Comparison of ENCODE assay signal across 8 cellular contexts in the genomic region with DNA sequence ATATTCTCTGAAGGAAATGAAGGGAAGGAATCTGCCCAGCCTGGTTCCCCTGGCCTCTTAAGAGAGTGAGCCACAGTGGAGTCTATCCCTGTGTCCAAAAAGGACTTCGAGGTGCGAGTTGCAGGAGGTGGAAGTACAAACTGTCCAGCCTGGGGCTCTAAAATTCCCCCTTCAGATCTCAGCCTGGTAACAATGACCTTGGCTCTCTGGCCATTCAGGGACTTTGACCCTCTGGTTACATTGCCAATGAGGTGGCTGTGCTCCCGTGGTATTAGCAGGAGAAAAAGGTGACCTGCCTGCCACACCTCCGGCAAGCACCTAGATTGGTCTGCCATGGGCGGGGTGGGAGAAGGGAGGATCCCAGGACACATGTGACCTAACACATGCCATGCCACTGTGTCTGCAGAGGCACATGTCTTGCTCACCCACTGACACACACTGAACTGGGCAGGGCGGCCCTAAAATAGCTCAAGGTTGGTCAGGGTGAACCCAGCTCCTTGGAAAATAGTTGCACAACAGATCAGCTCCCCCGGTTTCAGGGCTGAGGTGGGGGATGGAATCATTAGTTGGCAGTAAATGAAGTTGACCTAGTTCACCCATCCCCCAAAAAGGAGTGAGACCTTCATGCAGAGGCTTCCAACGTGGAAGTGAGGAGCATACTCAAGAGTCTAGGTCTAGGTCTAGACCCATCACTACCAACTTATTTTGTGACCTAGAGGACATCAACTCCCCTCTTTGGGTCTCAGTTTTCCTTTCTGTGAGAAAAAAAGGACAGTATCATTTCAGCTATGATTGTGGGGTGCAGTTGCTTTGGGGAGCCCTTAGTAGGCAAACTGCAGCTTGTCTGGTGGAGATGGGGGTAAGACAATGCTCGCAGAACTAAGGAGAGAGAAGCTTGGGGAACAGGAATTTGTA. TPM values are rescaled to one million over a fixed set of nuclear protein-coding genes. Genes with fewer than 3 reads are reported as not detected.
DNase-seq lines count a peak whose midpoint lies in the region; ATAC-seq and TF ChIP-seq lines count a peak whose summit lies in the region.

No MANE protein-coding gene starts in this region.

- TF ChIP-seq CTCF in left ventricle myocardium inferior (IDR thresholded peaks at IDR 0.05; ENCODE audit: borderline replicate concordance), result no peak

- peak overlapping the region; percentile 87 for H3K4me3 Mint-ChIP-seq in activated T-helper 2 cell treated with anti-CD3 and anti-CD28 coated beads, Interferon-gamma antibody, Interleukin-2, Interleukin-4, amounts not matched to agents 10 μg/mL and 5 μg/mL and 100 μg/mL, durations not matched to agents 14 hours and 24 hours and 36 hours (ENCODE audit: low read depth)

- no peaks in the 10 kb centered on the region for H3K27me3 Mint-ChIP-seq in activated T-helper 2 cell treated with anti-CD3 and anti-CD28 coated beads, Interferon-gamma antibody, Interleukin-2, Interleukin-4, amounts not matched to agents 10 μg/mL and 5 μg/mL and 100 μg/mL, durations not matched to agents 14 hours and 24 hours and 36 hours (ENCODE audit: low read depth)

- H3K4me3 ChIP-seq in left ventricle myocardium inferior, result peak overlapping the region; percentile 98
- H3K4me3 ChIP-seq in skeletal muscle tissue (ENCODE audit: low read length in 3 of 3), result peak overlapping the region; percentile 70 to 78 (median 77)

- H3K9ac ChIP-seq in skeletal muscle tissue (ENCODE audit: low read depth in 1 of 3, low read length in 3 of 3), result peak overlapping the region; percentile 80 to 92 (median 81)

- peak overlapping the region; percentile 100 for H3K27ac ChIP-seq in left ventricle myocardium inferior (replicated peaks)
- H3K27ac ChIP-seq in skeletal muscle tissue (ENCODE audit: low read depth, low read length), result peak overlapping the region; percentile 99

- H3K36me3 ChIP-seq in left ventricle myocardium inferior (peaks cover 46% of the 10 kb centered on the region), skeletal muscle tissue (ENCODE audit: control insufficient read depth in 3 of 3, insufficient read depth in 3 of 3, low read length in 3 of 3) (peaks cover 42 to 64% (median 45%) of the 10 kb centered on the region in 3 donors)

- no peak for ATAC-seq in HG02623 (IDR thresholded peaks at IDR 0.05; ENCODE audit: unreplicated experiment)

- no peaks in the 10 kb centered on the region for H3K27me3 ChIP-seq in left ventricle myocardium inferior (ENCODE audit: low read depth)
- no peaks in the 10 kb centered on the region for H3K27me3 ChIP-seq in skeletal muscle tissue (ENCODE audit: control insufficient read depth in 3 of 3, insufficient read depth in 3 of 3, low read length in 3 of 3)

- peak overlapping the region; percentile 71 for H3K27ac Mint-ChIP-seq in activated T-helper 2 cell treated with anti-CD3 and anti-CD28 coated beads, Interferon-gamma antibody, Interleukin-2, Interleukin-4, amounts not matched to agents 10 μg/mL and 5 μg/mL and 100 μg/mL, durations not matched to agents 14 hours and 24 hours and 36 hours

- H3K9me3 Mint-ChIP-seq in activated T-helper 2 cell treated with anti-CD3 and anti-CD28 coated beads, Interferon-gamma antibody, Interleukin-2, Interleukin-4, amounts not matched to agents 10 μg/mL and 5 μg/mL and 100 μg/mL, durations not matched to agents 14 hours and 24 hours and 36 hours, result no peaks in the 10 kb centered on the region

- DNase-seq in activated naive CD4-positive, alpha-beta T cell treated with Interleukin-2 at 50 U/mL for 16 hours, result peak; percentile 27
- DNase-seq in activated naive CD4-positive, alpha-beta T cell treated with anti-CD3 and anti-CD28 coated beads, Interleukin-2, amount 50 U/mL, for 16 hours, result no peak
- DNase-seq in activated T-helper 2 cell treated with anti-CD3 and anti-CD28 coated beads, Interferon-gamma antibody, Interleukin-2, Interleukin-4, amounts not matched to agents 10 μg/mL and 5 μg/mL and 100 μg/mL, durations not matched to agents 14 hours and 24 hours and 36 hours (ENCODE audit: low spot score), result no peak
- DNase-seq in left ventricle myocardium inferior, result peak; percentile 72
- DNase-seq in NCI-H128 (lab: John Stamatoyannopoulos, UW; ENCODE audit: unreplicated experiment), result no peak
- no peak for DNase-seq in NCI-H2081 treated with DMSO at 0.1 percent for 48 hours (lab: John Stamatoyannopoulos, UW)

- intact Hi-C loops in activated T-helper 2 cell treated with anti-CD3 and anti-CD28 coated beads, Interferon-gamma antibody, Interleukin-2, Interleukin-4, amounts not matched to agents 10 μg/mL and 5 μg/mL and 100 μg/mL, durations not matched to agents 14 hours and 24 hours and 36 hours (cut with micrococcal nuclease), result loop anchor here (2.0 to 10.0 kb wide), 3 partner anchors 36 to 143 kb away; partner anchors contain the start of genes CASC3 and THRA
- intact Hi-C loops in left ventricle myocardium inferior (cut with micrococcal nuclease), result no loop called here

- H3K9me3 ChIP-seq in left ventricle myocardium inferior (replicated peaks), result no peaks in the 10 kb centered on the region
- no peaks in the 10 kb centered on the region for H3K9me3 ChIP-seq in skeletal muscle tissue (ENCODE audit: control insufficient read depth in 3 of 3, low read length in 3 of 3)

- peaks cover 56% of the 10 kb centered on the region for H3K36me3 Mint-ChIP-seq in activated T-helper 2 cell treated with anti-CD3 and anti-CD28 coated beads, Interferon-gamma antibody, Interleukin-2, Interleukin-4, amounts not matched to agents 10 μg/mL and 5 μg/mL and 100 μg/mL, durations not matched to agents 14 hours and 24 hours and 36 hours (ENCODE audit: low read depth)

- H3K4me1 ChIP-seq in left ventricle myocardium inferior, result peaks cover 90% of the 10 kb centered on the region
- H3K4me1 ChIP-seq in skeletal muscle tissue (ENCODE audit: control insufficient read depth in 3 of 3, insufficient read depth in 3 of 3, low read length in 3 of 3), result peaks cover 75 to 88% (median 79%) of the 10 kb centered on the region in 3 donors

- peaks cover 65% of the 10 kb centered on the region for H3K4me1 Mint-ChIP-seq in activated T-helper 2 cell treated with anti-CD3 and anti-CD28 coated beads, Interferon-gamma antibody, Interleukin-2, Interleukin-4, amounts not matched to agents 10 μg/mL and 5 μg/mL and 100 μg/mL, durations not matched to agents 14 hours and 24 hours and 36 hours (ENCODE audit: low read depth)

RNA-seq across cellular contexts. Expression of gene NR1D1, which starts 2.2 kb away (rescaled TPM):
- total RNA-seq in activated T-helper 2 cell treated with anti-CD3 and anti-CD28 coated beads, Interferon-gamma antibody, Interleukin-2, Interleukin-4, amounts not matched to agents 10 μg/mL and 5 μg/mL and 100 μg/mL, durations not matched to agents 14 hours and 24 hours and 36 hours, result 6.6 and 6.8 TPM in 2 replicates
- 19.1 TPM for total RNA-seq in left ventricle myocardium inferior
- 1.0 TPM for total RNA-seq in skeletal muscle tissue

RNA-seq across cellular contexts. Expression of gene MSL1, which starts 23.6 kb away (rescaled TPM):
- 87.6 and 95.8 TPM in 2 replicates for total RNA-seq in activated T-helper 2 cell treated with anti-CD3 and anti-CD28 coated beads, Interferon-gamma antibody, Interleukin-2, Interleukin-4, amounts not matched to agents 10 μg/mL and 5 μg/mL and 100 μg/mL, durations not matched to agents 14 hours and 24 hours and 36 hours
- total RNA-seq in left ventricle myocardium inferior (39.8 TPM), skeletal muscle tissue (53.8 TPM)

RNA-seq across cellular contexts. Expression of gene THRA, which starts 35.4 kb away (rescaled TPM):
- 4.9 and 5.6 TPM in 2 replicates for total RNA-seq in activated T-helper 2 cell treated with anti-CD3 and anti-CD28 coated beads, Interferon-gamma antibody, Interleukin-2, Interleukin-4, amounts not matched to agents 10 μg/mL and 5 μg/mL and 100 μg/mL, durations not matched to agents 14 hours and 24 hours and 36 hours
- 78.3 TPM for total RNA-seq in left ventricle myocardium inferior
- total RNA-seq in skeletal muscle tissue, result 30.8 TPM

RNA-seq across cellular contexts. Expression of gene CASC3, which starts 42.1 kb away (rescaled TPM):
- 118 and 120 TPM in 2 replicates for total RNA-seq in activated T-helper 2 cell treated with anti-CD3 and anti-CD28 coated beads, Interferon-gamma antibody, Interleukin-2, Interleukin-4, amounts not matched to agents 10 μg/mL and 5 μg/mL and 100 μg/mL, durations not matched to agents 14 hours and 24 hours and 36 hours
- total RNA-seq in left ventricle myocardium inferior (44.0 TPM), skeletal muscle tissue (21.4 TPM)

RNA-seq across cellular contexts. Expression of gene MED24, which starts 44.0 kb away (rescaled TPM):
- 110 and 116 TPM in 2 replicates for total RNA-seq in activated T-helper 2 cell treated with anti-CD3 and anti-CD28 coated beads, Interferon-gamma antibody, Interleukin-2, Interleukin-4, amounts not matched to agents 10 μg/mL and 5 μg/mL and 100 μg/mL, durations not matched to agents 14 hours and 24 hours and 36 hours
- total RNA-seq in left ventricle myocardium inferior, result 58.2 TPM
- 25.6 TPM for total RNA-seq in skeletal muscle tissue

Comparison
In these comparisons a context has a peak if more than half of its experiments do, and no peak if none do; other contexts are left out.
1. DNase-seq: peak in activated naive CD4-positive, alpha-beta T cell treated with Interleukin-2 at 50 U/mL for 16 hours (single experiment) and left ventricle myocardium inferior (single experiment); none in activated naive CD4-positive, alpha-beta T cell treated with anti-CD3 and anti-CD28 coated beads, Interleukin-2, amount 50 U/mL, for 16 hours (single experiment), activated T-helper 2 cell treated with anti-CD3 and anti-CD28 coated beads, Interferon-gamma antibody, Interleukin-2, Interleukin-4, amounts not matched to agents 10 μg/mL and 5 μg/mL and 100 μg/mL, durations not matched to agents 14 hours and 24 hours and 36 hours (single experiment), NCI-H128 (single experiment) and NCI-H2081 treated with DMSO at 0.1 percent for 48 hours (single experiment).